In genomic region chr11:66154109-66154508, GRCh38 we compare ENCODE assay signal across 36 cellular contexts.
"Had no signal": no experiment of that assay in that cellular context is flagged by ENCODE, and none has a peak within 500 bp of the region (broad histone marks: within the 10 kb centered on the region; RNA-seq: fewer than 3 reads in every experiment).

No MANE protein-coding gene starts in this region.

- H3K9me3 Mint-ChIP-seq: activated CD4-positive, alpha-beta T cell treated with anti-CD3 and anti-CD28 coated beads, Interleukin-2, amount 10 ng/mL, durations not matched to agents 7 days and 5 days; activated naive CD4-positive, alpha-beta T cell treated with anti-CD3 and anti-CD28 coated beads, Interleukin-2, amount 10 ng/mL, durations not matched to agents 7 days and 5 days; activated naive CD4-positive, alpha-beta T cell treated with anti-CD3 and anti-CD28 coated beads, Interleukin-2, amount 50 U/mL, for 24 hours; activated T-cell treated with anti-CD3 and anti-CD28 coated beads, Interleukin-2, amount 50 U/mL, for 24 hours; activated T-helper 2 cell treated with anti-CD3 and anti-CD28 coated beads, Interferon-gamma antibody, Interleukin-2, Interleukin-4, amounts not matched to agents 10 μg/mL and 5 μg/mL and 100 μg/mL, durations not matched to agents 14 hours and 24 hours and 36 hours; T-helper 2 cell treated with Interferon-gamma antibody and Interleukin-4, amounts not matched to agents 5 μg/mL and 100 μg/mL, for 36 hours had no signal

- FAIRE-seq: bronchial epithelial cell, colon, TTC549 had no signal

- H3K27ac Mint-ChIP-seq: activated CD4-positive, alpha-beta memory T cell treated with anti-CD3 and anti-CD28 coated beads, Interleukin-2, amount 10 ng/mL, durations not matched to agents 7 days and 5 days; activated CD4-positive, alpha-beta T cell treated with anti-CD3 and anti-CD28 coated beads for 36 hours; activated CD4-positive, alpha-beta T cell treated with anti-CD3 and anti-CD28 coated beads, Interleukin-2, amount 10 ng/mL, durations not matched to agents 7 days and 5 days; activated CD8-positive, alpha-beta memory T cell treated with anti-CD3 and anti-CD28 coated beads, Interleukin-2, amount 10 ng/mL, durations not matched to agents 7 days and 5 days; activated CD8-positive, alpha-beta T cell treated with anti-CD3 and anti-CD28 coated beads, Interleukin-2, amount 10 ng/mL, durations not matched to agents 7 days and 5 days; activated naive CD4-positive, alpha-beta T cell treated with anti-CD3 and anti-CD28 coated beads, Interleukin-2, amount 10 ng/mL, durations not matched to agents 7 days and 5 days; activated naive CD4-positive, alpha-beta T cell treated with anti-CD3 and anti-CD28 coated beads, Interleukin-2, amount 50 U/mL, for 24 hours; activated naive CD8-positive, alpha-beta T cell treated with anti-CD3 and anti-CD28 coated beads, Interleukin-2, amount 10 ng/mL, durations not matched to agents 7 days and 5 days; activated naive CD8-positive, alpha-beta T cell treated with anti-CD3 and anti-CD28 coated beads, Interleukin-2, amount 50 U/mL, for 24 hours; activated T-cell treated with anti-CD3 and anti-CD28 coated beads, Interleukin-2, amount 50 U/mL, for 24 hours; activated T-helper 2 cell treated with anti-CD3 and anti-CD28 coated beads, Interferon-gamma antibody, Interleukin-2, Interleukin-4, amounts not matched to agents 10 μg/mL and 5 μg/mL and 100 μg/mL, durations not matched to agents 14 hours and 24 hours and 36 hours; brain; T-helper 2 cell treated with Interferon-gamma antibody and Interleukin-4, amounts not matched to agents 5 μg/mL and 100 μg/mL, for 36 hours had no signal

- H3K36me3 ChIP-seq: ascending aorta, cardiac muscle cell had no signal

- ATAC-seq: activated CD4-positive, alpha-beta T cell treated with anti-CD3 and anti-CD28 coated beads for 36 hours; activated CD4-positive, CD25-positive, alpha-beta regulatory T cell treated with anti-CD3 and anti-CD28 coated beads, Interleukin-2, amount 50 U/mL, for 24 hours; activated CD8-positive, alpha-beta memory T cell treated with anti-CD3 and anti-CD28 coated beads, Interleukin-2, amount 10 ng/mL, durations not matched to agents 7 days and 5 days; activated CD8-positive, alpha-beta T cell treated with anti-CD3 and anti-CD28 coated beads, Interleukin-2, amount 10 ng/mL, durations not matched to agents 7 days and 5 days; activated naive CD8-positive, alpha-beta T cell treated with anti-CD3 and anti-CD28 coated beads, Interleukin-2, amount 50 U/mL, for 24 hours had no signal

- H3K27me3 Mint-ChIP-seq: activated CD4-positive, alpha-beta memory T cell treated with anti-CD3 and anti-CD28 coated beads, Interleukin-2, amount 10 ng/mL, durations not matched to agents 7 days and 5 days; activated CD4-positive, alpha-beta T cell treated with anti-CD3 and anti-CD28 coated beads for 36 hours; activated CD4-positive, alpha-beta T cell treated with anti-CD3 and anti-CD28 coated beads, Interleukin-2, amount 10 ng/mL, durations not matched to agents 7 days and 5 days; activated CD8-positive, alpha-beta memory T cell treated with anti-CD3 and anti-CD28 coated beads, Interleukin-2, amount 10 ng/mL, durations not matched to agents 7 days and 5 days; activated naive CD4-positive, alpha-beta T cell treated with anti-CD3 and anti-CD28 coated beads, Interleukin-2, amount 10 ng/mL, durations not matched to agents 7 days and 5 days; activated naive CD4-positive, alpha-beta T cell treated with anti-CD3 and anti-CD28 coated beads, Interleukin-2, amount 50 U/mL, for 24 hours; activated naive CD8-positive, alpha-beta T cell; activated naive CD8-positive, alpha-beta T cell treated with anti-CD3 and anti-CD28 coated beads, Interleukin-2, amount 10 ng/mL, durations not matched to agents 7 days and 5 days; activated naive CD8-positive, alpha-beta T cell treated with anti-CD3 and anti-CD28 coated beads, Interleukin-2, amount 50 U/mL, for 24 hours; activated T-cell treated with anti-CD3 and anti-CD28 coated beads, Interleukin-2, amount 50 U/mL, for 24 hours had no signal

- H3K4me3 ChIP-seq: ascending aorta, cardiac muscle cell had no signal

- H3K27me3 ChIP-seq: ascending aorta, cardiac muscle cell had no signal

- DNase-seq: activated CD4-positive, alpha-beta memory T cell treated with anti-CD3 and anti-CD28 coated beads, Interleukin-2, amount 10 ng/mL, durations not matched to agents 7 days and 5 days; activated CD4-positive, alpha-beta T cell treated with anti-CD3 and anti-CD28 coated beads for 1 hour; activated CD4-positive, alpha-beta T cell treated with anti-CD3 and anti-CD28 coated beads for 36 hours; activated CD4-positive, alpha-beta T cell treated with anti-CD3 and anti-CD28 coated beads for 48 hours; activated CD4-positive, alpha-beta T cell treated with anti-CD3 and anti-CD28 coated beads, Interleukin-2, amount 10 ng/mL, durations not matched to agents 7 days and 5 days; activated CD4-positive, alpha-beta T cell treated with anti-CD3 and anti-CD28 coated beads, Interleukin-2, amount 50 U/mL, for 48 hours; activated CD4-positive, CD25-positive, alpha-beta regulatory T cell; activated CD8-positive, alpha-beta memory T cell treated with anti-CD3 and anti-CD28 coated beads for 24 hours; activated CD8-positive, alpha-beta memory T cell treated with anti-CD3 and anti-CD28 coated beads, Interleukin-2, amount 10 ng/mL, durations not matched to agents 7 days and 5 days; activated CD8-positive, alpha-beta memory T cell treated with anti-CD3 and anti-CD28 coated beads, Interleukin-2, amount 50 U/mL, for 48 hours; activated CD8-positive, alpha-beta T cell treated with anti-CD3 and anti-CD28 coated beads, Interleukin-2, amount 10 ng/mL, durations not matched to agents 7 days and 5 days; activated effector memory CD4-positive, alpha-beta T cell treated with Interleukin-2 at 50 U/mL for 16 hours; activated gamma-delta T cell; activated naive CD4-positive, alpha-beta T cell treated with anti-CD3 and anti-CD28 coated beads, Interleukin-2, amount 10 ng/mL, durations not matched to agents 7 days and 5 days; activated naive CD4-positive, alpha-beta T cell treated with Interleukin-2 at 50 U/mL for 16 hours; activated naive CD8-positive, alpha-beta T cell treated with anti-CD3 and anti-CD28 coated beads, Interleukin-2, amount 10 ng/mL, durations not matched to agents 7 days and 5 days; activated naive CD8-positive, alpha-beta T cell treated with anti-CD3 and anti-CD28 coated beads, Interleukin-2, amount 50 U/mL, for 24 hours; activated T-cell treated with anti-CD3 and anti-CD28 coated beads, Interleukin-2, amount 50 U/mL, for 24 hours; activated T-cell treated with anti-CD3 and anti-CD28 coated beads, Interleukin-2, amount 50 U/mL, for 48 hours; amygdala; anterior cingulate cortex; caudate nucleus; T-helper 2 cell; T-helper 9 cell had no signal

- H3K4me3 Mint-ChIP-seq: activated CD4-positive, alpha-beta memory T cell treated with anti-CD3 and anti-CD28 coated beads, Interleukin-2, amount 10 ng/mL, durations not matched to agents 7 days and 5 days; activated CD4-positive, alpha-beta T cell treated with anti-CD3 and anti-CD28 coated beads for 36 hours; activated CD4-positive, alpha-beta T cell treated with anti-CD3 and anti-CD28 coated beads, Interleukin-2, amount 10 ng/mL, durations not matched to agents 7 days and 5 days; activated CD8-positive, alpha-beta memory T cell treated with anti-CD3 and anti-CD28 coated beads, Interleukin-2, amount 10 ng/mL, durations not matched to agents 7 days and 5 days; activated CD8-positive, alpha-beta T cell treated with anti-CD3 and anti-CD28 coated beads, Interleukin-2, amount 10 ng/mL, durations not matched to agents 7 days and 5 days; activated naive CD4-positive, alpha-beta T cell treated with anti-CD3 and anti-CD28 coated beads, Interleukin-2, amount 10 ng/mL, durations not matched to agents 7 days and 5 days; activated naive CD4-positive, alpha-beta T cell treated with anti-CD3 and anti-CD28 coated beads, Interleukin-2, amount 50 U/mL, for 24 hours; activated naive CD8-positive, alpha-beta T cell; activated naive CD8-positive, alpha-beta T cell treated with anti-CD3 and anti-CD28 coated beads, Interleukin-2, amount 10 ng/mL, durations not matched to agents 7 days and 5 days; activated naive CD8-positive, alpha-beta T cell treated with anti-CD3 and anti-CD28 coated beads, Interleukin-2, amount 50 U/mL, for 24 hours; activated T-cell treated with anti-CD3 and anti-CD28 coated beads, Interleukin-2, amount 50 U/mL, for 24 hours; brain; T-helper 2 cell treated with Interferon-gamma antibody and Interleukin-4, amounts not matched to agents 5 μg/mL and 100 μg/mL, for 36 hours had no signal

- H3K27ac ChIP-seq: ascending aorta, cardiac muscle cell, VCaP had no signal

- H3K9me3 ChIP-seq: ascending aorta had no signal
